In genomic region chr5:135873831-135874230, GRCh38 we compare ENCODE assay signal across 2 cellular contexts.
A peak's percentile ranks its signal among the peaks of the same experiment; 100 is the strongest.
TF ChIP-seq lines count a peak whose summit lies in the region.

No MANE protein-coding gene starts in this region.

TF ChIP-seq in Ishikawa, 13 proteins besides CTCF, POLR2A, EP300 and RAD21:
- TF ChIP-seq EGR1 (IDR thresholded peaks at IDR 0.05), result no peak
- no peak for TF ChIP-seq NFIC (IDR thresholded peaks at IDR 0.05)
- TF ChIP-seq ZBTB7A (IDR thresholded peaks at IDR 0.05; ENCODE audit: low read depth), result no peak
- no peak for TF ChIP-seq CREB1 (IDR thresholded peaks at IDR 0.05; ENCODE audit: low read depth)
- no peak for TF ChIP-seq USF1 (IDR thresholded peaks at IDR 0.05)
- no peak for TF ChIP-seq TEAD4 (IDR thresholded peaks at IDR 0.05)
- no peak for TF ChIP-seq YY1 (IDR thresholded peaks at IDR 0.05; ENCODE audit: low read depth)

TF ChIP-seq in K562, 482 proteins besides CTCF, POLR2A, EP300 and RAD21:
- TF ChIP-seq ZNF644 (tag; IDR thresholded peaks at IDR 0.05; ENCODE audit: low read depth) (no peak), RBM25 (IDR thresholded peaks at IDR 0.05; ENCODE audit: low read depth, low read length, severe bottlenecking) (peak; percentile 53)
